9 cellular contexts compared by ENCODE assay signal in the genomic region with DNA sequence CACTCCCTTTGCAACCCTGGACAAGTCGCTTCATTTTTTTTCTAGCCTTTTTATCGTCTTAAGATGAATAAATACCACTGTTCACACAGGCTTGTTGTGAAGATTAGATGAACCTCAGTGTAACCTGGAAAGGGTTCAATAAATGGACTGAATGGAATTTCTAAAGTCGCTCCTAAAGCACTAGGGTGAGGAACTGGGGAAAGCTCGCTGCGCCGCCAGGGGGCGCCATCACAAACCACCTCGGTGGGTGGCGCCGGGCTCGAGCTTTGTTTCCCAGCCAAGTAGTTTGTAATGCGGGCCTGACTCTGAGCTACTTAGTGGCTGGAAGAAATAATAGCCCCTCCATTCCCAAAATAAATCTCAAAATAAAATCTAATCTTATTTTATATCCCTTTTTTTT. TPM values are rescaled to one million over a fixed set of nuclear protein-coding genes. Genes with fewer than 3 reads are reported as not detected.
DNase-seq lines count a peak whose midpoint lies in the region; ATAC-seq and TF ChIP-seq lines count a peak whose summit lies in the region.
"Had no signal": no experiment of that assay in that cellular context is flagged by ENCODE, and none has a peak within 500 bp of the region (broad histone marks: within the 10 kb centered on the region; RNA-seq: fewer than 3 reads in every experiment).

No MANE protein-coding gene starts in this region.

- H3K36me3 ChIP-seq in endodermal cell (ENCODE audit: control insufficient read depth, insufficient read depth, low read length) (no peaks in the 10 kb centered on the region), tibial nerve (no peaks in the 10 kb centered on the region)

- no peaks in the 10 kb centered on the region for H3K4me1 ChIP-seq in endodermal cell (ENCODE audit: control insufficient read depth, insufficient read depth, low read length)
- H3K4me1 ChIP-seq in tibial nerve, result no peaks in the 10 kb centered on the region

- peak; percentile 89 for TF ChIP-seq CTCF in endodermal cell (conservative IDR thresholded peaks at IDR 0.05)
- peak; percentile 68 for TF ChIP-seq CTCF in natural killer cell (IDR thresholded peaks at IDR 0.05)
- TF ChIP-seq CTCF in tibial nerve (IDR thresholded peaks at IDR 0.05), result peak in 4 of 5 experiments; percentile 25 to 69 (median 38)

- 0 to 19% methylated on average over 5 to 12 of the region's 12 CpGs for WGBS in endodermal cell (ENCODE audit: insufficient coverage in 1 of 2, insufficient read length in 1 of 2), 2 experiments
- WGBS in tibial nerve, 2 donors, result 6 to 9% methylated on average over 12 of the region's 12 CpGs

- no peak overlapping the region for H3K4me3 Mint-ChIP-seq in activated CD4-positive, alpha-beta memory T cell treated with anti-CD3 and anti-CD28 coated beads, Interleukin-2, amount 10 ng/mL, durations not matched to agents 7 days and 5 days
- H3K4me3 Mint-ChIP-seq in endodermal cell, result no peak overlapping the region
- H3K4me3 Mint-ChIP-seq in natural killer cell, result no peak overlapping the region

- CTCF ChIA-PET in activated CD4-positive, alpha-beta memory T cell treated with anti-CD3 and anti-CD28 coated beads, Interleukin-2, amount 10 ng/mL, durations not matched to agents 7 days and 5 days (lab: Charles Lee), result interaction anchor here (0.6 to 5.7 kb wide), 44 partner anchors 8 to 1917 kb away, joined by 3 to 139 read pairs (median 4); partner anchors contain the start of gene CEACAM3

- DNase-seq in NCI-H1417 (lab: John Stamatoyannopoulos, UW), result peak in 2 of 3 experiments; percentile 18 to 77
- DNase-seq in NCI-H1417 treated with DMSO at 0.1 percent for 48 hours (lab: John Stamatoyannopoulos, UW), result no peak
- DNase-seq in NCI-H1930 (lab: John Stamatoyannopoulos, UW), result peak; percentile 32 to 75
- peak; percentile 72 for DNase-seq in activated CD4-positive, alpha-beta memory T cell treated with anti-CD3 and anti-CD28 coated beads, Interleukin-2, amount 10 ng/mL, durations not matched to agents 7 days and 5 days
- DNase-seq in endodermal cell, result peak; percentile 91
- peak; percentile 55 for DNase-seq in natural killer cell
- peak in 1 of 2 donors; percentile 7 for DNase-seq in tibial nerve (ENCODE audit: low spot score in 2 of 2)

- intact Hi-C loops in natural killer cell (cut with micrococcal nuclease), result loop anchor here (1.0 kb wide), 1 partner anchor 32 kb away; no protein-coding TSS in a partner anchor

- H3K9ac ChIP-seq in endodermal cell (ENCODE audit: extremely low read depth, low read length, poor library complexity, severe bottlenecking), result no peak overlapping the region

- H3K9me3 ChIP-seq in endodermal cell (ENCODE audit: control insufficient read depth, low read length) (no peaks in the 10 kb centered on the region), tibial nerve (no peaks in the 10 kb centered on the region)

- POLR2A ChIA-PET in activated CD4-positive, alpha-beta memory T cell treated with anti-CD3 and anti-CD28 coated beads, Interleukin-2, amount 10 ng/mL, durations not matched to agents 7 days and 5 days (lab: Charles Lee), result interaction anchor here (1.2 kb wide), 1 partner anchor 32 kb away, joined by 8 read pairs; no protein-coding TSS in a partner anchor

- no peak for TF ChIP-seq POLR2A in tibial nerve (IDR thresholded peaks at IDR 0.05)

- peaks cover 42% of the 10 kb centered on the region for H3K27me3 Mint-ChIP-seq in activated CD4-positive, alpha-beta memory T cell treated with anti-CD3 and anti-CD28 coated beads, Interleukin-2, amount 10 ng/mL, durations not matched to agents 7 days and 5 days
- H3K27me3 Mint-ChIP-seq in endodermal cell (ENCODE audit: insufficient read depth) (peaks cover 13% of the 10 kb centered on the region), natural killer cell (ENCODE audit: low read depth in 2 of 2) (peaks cover 21 to 45% of the 10 kb centered on the region in 2 donors)

- H3K27me3 ChIP-seq in endodermal cell (ENCODE audit: control insufficient read depth, insufficient read depth, low read length, poor library complexity, severe bottlenecking) (peaks cover 22% of the 10 kb centered on the region), tibial nerve (peaks cover 0 to 11% of the 10 kb centered on the region in 2 donors)

- no peak overlapping the region for H3K27ac Mint-ChIP-seq in activated CD4-positive, alpha-beta memory T cell treated with anti-CD3 and anti-CD28 coated beads, Interleukin-2, amount 10 ng/mL, durations not matched to agents 7 days and 5 days
- H3K27ac Mint-ChIP-seq in endodermal cell (no peak overlapping the region), natural killer cell (no peak overlapping the region)

- H3K27ac ChIP-seq in endodermal cell (ENCODE audit: low read depth, low read length) (no peak overlapping the region), tibial nerve (no peak overlapping the region)
- H3K27ac ChIP-seq: epithelial cell of prostate had no signal

- TF ChIP-seq EP300 in tibial nerve (IDR thresholded peaks at IDR 0.05), result no peak

- H3K36me3 Mint-ChIP-seq in activated CD4-positive, alpha-beta memory T cell treated with anti-CD3 and anti-CD28 coated beads, Interleukin-2, amount 10 ng/mL, durations not matched to agents 7 days and 5 days (ENCODE audit: low read depth), result no peaks in the 10 kb centered on the region
- no peaks in the 10 kb centered on the region for H3K36me3 Mint-ChIP-seq in endodermal cell (ENCODE audit: low read depth)
- no peaks in the 10 kb centered on the region for H3K36me3 Mint-ChIP-seq in natural killer cell

- no peaks in the 10 kb centered on the region for H3K9me3 Mint-ChIP-seq in activated CD4-positive, alpha-beta memory T cell treated with anti-CD3 and anti-CD28 coated beads, Interleukin-2, amount 10 ng/mL, durations not matched to agents 7 days and 5 days
- H3K9me3 Mint-ChIP-seq in endodermal cell, result peaks cover 11% of the 10 kb centered on the region
- H3K9me3 Mint-ChIP-seq in natural killer cell, result no peaks in the 10 kb centered on the region

- H3K4me1 Mint-ChIP-seq in activated CD4-positive, alpha-beta memory T cell treated with anti-CD3 and anti-CD28 coated beads, Interleukin-2, amount 10 ng/mL, durations not matched to agents 7 days and 5 days, result peaks cover 3% of the 10 kb centered on the region
- H3K4me1 Mint-ChIP-seq in endodermal cell, result no peaks in the 10 kb centered on the region
- peaks cover 5 to 7% of the 10 kb centered on the region in 2 donors for H3K4me1 Mint-ChIP-seq in natural killer cell

- no peak overlapping the region for H3K4me3 ChIP-seq in endodermal cell (ENCODE audit: low read length)
- no peak overlapping the region for H3K4me3 ChIP-seq in tibial nerve

- ATAC-seq in natural killer cell (peak in 2 of 3 donors; percentile 40 to 60), HG03442 (IDR thresholded peaks at IDR 0.05; ENCODE audit: unreplicated experiment) (no peak)

RNA-seq across cellular contexts. Expression of gene CEACAM6, which starts 2.2 kb away (rescaled TPM):
- total RNA-seq in activated CD4-positive, alpha-beta memory T cell treated with anti-CD3 and anti-CD28 coated beads, Interleukin-2, amount 10 ng/mL, durations not matched to agents 7 days and 5 days, result not detected
- total RNA-seq in endodermal cell (not detected), natural killer cell (not detected), tibial nerve (not detected)
- polyA plus RNA-seq in endodermal cell (2013, experiment 1 of 2), result not detected
- polyA plus RNA-seq in endodermal cell (2013, experiment 2 of 2), result not detected

RNA-seq across cellular contexts. Expression of gene CEACAM3, which starts 43.2 kb away (rescaled TPM):
- total RNA-seq in activated CD4-positive, alpha-beta memory T cell treated with anti-CD3 and anti-CD28 coated beads, Interleukin-2, amount 10 ng/mL, durations not matched to agents 7 days and 5 days, result not detected
- not detected for total RNA-seq in endodermal cell
- not detected for polyA plus RNA-seq in endodermal cell (2013, experiment 1 of 2)
- not detected for polyA plus RNA-seq in endodermal cell (2013, experiment 2 of 2)
- total RNA-seq in natural killer cell, result 1 to 10 TPM in 2 of 3 donors, not detected in 1; 1.3 to 1.7 TPM
- 1 to 10 TPM in 1 of 4 donors, not detected in 3; 1.0 TPM for total RNA-seq in tibial nerve

RNA-seq across cellular contexts. Expression of gene CEACAM5, which starts 44.7 kb away (rescaled TPM):
- total RNA-seq in activated CD4-positive, alpha-beta memory T cell treated with anti-CD3 and anti-CD28 coated beads, Interleukin-2, amount 10 ng/mL, durations not matched to agents 7 days and 5 days, result not detected
- total RNA-seq in endodermal cell (not detected), natural killer cell (not detected), tibial nerve (not detected)
- not detected for polyA plus RNA-seq in endodermal cell (2013, experiment 1 of 2)
- polyA plus RNA-seq in endodermal cell (2013, experiment 2 of 2), result not detected

Comparison
In these comparisons a context has a peak if more than half of its experiments do, and no peak if none do; other contexts are left out.
1. CTCF ChIP-seq: peak in every context shown above with its lines; median percentile 89 in endodermal cell; 68 in natural killer cell; 38 in tibial nerve.